Comparison of ENCODE assay signal across 34 cellular contexts in genomic region chr2:81328968-81329367, GRCh38.
"Had no signal": no experiment of that assay in that cellular context is flagged by ENCODE, and none has a peak within 500 bp of the region (broad histone marks: within the 10 kb centered on the region; RNA-seq: fewer than 3 reads in every experiment).

No MANE protein-coding gene starts in this region.

- H3K36me3 ChIP-seq: MG63 had no signal

- H3K27me3 ChIP-seq: MG63 had no signal

- H3K9me3 ChIP-seq: MG63 had no signal

- DNase-seq: Karpas-422, Kasumi-1, MG63, MM.1S, MV-4-11, NCI-H1048, NCI-H1092, NCI-H1092 treated with DMSO at 0.1 percent for 48 hours, NCI-H1105, NCI-H1105 treated with DMSO at 0.1 percent for 48 hours, NCI-H1417, NCI-H1417 treated with DMSO at 0.1 percent for 48 hours, NCI-H1436, NCI-H1436 treated with DMSO at 0.1 percent for 48 hours, NCI-H146, NCI-H1694, NCI-H1694 treated with DMSO at 0.1 percent for 48 hours, NCI-H187, NCI-H187 treated with DMSO at 0.1 percent for 48 hours, NCI-H1930, NCI-H2029, NCI-H2029 treated with DMSO at 0.1 percent for 48 hours, NCI-H2081, NCI-H2081 treated with DMSO at 0.1 percent for 48 hours, NCI-H2107, NCI-H2227 treated with DMSO at 0.1 percent for 48 hours, NCI-H226, NCI-H345, NCI-H446, NCI-H446 treated with DMSO at 0.1 percent for 48 hours, NCI-H510A, NCI-H510A treated with DMSO at 0.1 percent for 48 hours, NCI-H524, NCI-H524 treated with DMSO at 0.1 percent for 48 hours had no signal

- H3K4me3 ChIP-seq: MG63 had no signal
